ENCODE assay signal across 8 cellular contexts in the genomic region with DNA sequence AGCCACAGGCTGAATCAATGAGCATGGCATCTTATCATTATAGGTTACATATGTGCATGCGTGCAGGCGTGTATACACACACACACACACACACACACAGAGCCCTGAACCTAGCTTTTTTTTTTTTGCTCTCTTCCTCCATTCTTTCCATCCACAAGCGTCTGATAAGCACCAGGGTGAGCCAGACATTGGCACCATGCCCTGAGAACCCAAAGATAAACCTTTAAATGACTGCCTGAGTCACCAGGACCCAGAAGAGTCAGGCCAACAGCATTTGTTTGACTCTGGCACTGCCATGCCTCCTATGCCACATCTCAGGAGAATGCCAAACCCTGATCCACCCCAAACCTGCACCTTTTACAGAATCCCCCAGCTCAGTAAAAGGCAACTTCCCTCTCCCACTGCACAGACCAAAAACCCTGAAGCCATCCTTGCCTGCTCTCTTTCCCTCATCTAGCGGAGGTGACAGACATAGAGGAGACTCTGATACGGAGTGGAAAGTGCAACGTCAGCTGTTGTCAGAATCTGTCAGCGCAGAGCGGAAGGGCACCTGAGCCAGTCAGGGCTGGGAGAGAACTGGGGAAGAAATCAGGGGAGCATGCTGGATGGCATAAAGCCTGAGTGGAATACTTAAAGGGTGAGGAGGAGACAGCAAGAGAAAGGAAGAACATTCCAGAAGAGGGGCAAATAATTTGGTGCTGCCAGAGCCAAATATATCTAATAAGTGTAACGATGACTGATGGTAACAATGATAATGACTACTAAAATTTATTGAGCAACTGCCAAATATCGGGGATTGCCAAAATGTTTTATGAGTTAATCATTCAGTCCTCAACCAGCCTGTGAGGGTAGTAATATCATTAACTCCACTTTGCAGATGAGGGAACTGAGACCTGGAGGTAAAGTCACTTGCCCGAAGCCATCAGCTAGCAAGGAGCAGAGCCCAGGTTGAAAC. TPM values are rescaled to one million over a fixed set of nuclear protein-coding genes. Genes with fewer than 3 reads are reported as not detected.
DNase-seq lines count a peak whose midpoint lies in the region; ATAC-seq and TF ChIP-seq lines count a peak whose summit lies in the region.

No MANE protein-coding gene starts in this region.

- H3K4me1 ChIP-seq in ascending aorta: peaks cover 0 to 23% of the 10 kb centered on the region in 2 donors
- peaks cover 10 to 27% of the 10 kb centered on the region in 2 donors for H3K4me1 ChIP-seq in lung (ENCODE audit: control insufficient read depth in 2 of 2, insufficient read depth in 2 of 2, low read length in 2 of 2)
- H3K4me1 ChIP-seq in testis: peaks cover 22% of the 10 kb centered on the region

- no peak for TF ChIP-seq POLR2A in testis (IDR thresholded peaks at IDR 0.05)

- H3K36me3 ChIP-seq in ascending aorta (peaks cover 0 to 2% of the 10 kb centered on the region in 2 donors), lung (ENCODE audit: control insufficient read depth in 2 of 2, insufficient read depth in 2 of 2, low read length in 2 of 2) (peaks cover 0 to 13% of the 10 kb centered on the region in 2 donors), testis (ENCODE audit: low read depth, missing control alignments) (no peaks in the 10 kb centered on the region)

- TF ChIP-seq CTCF in ascending aorta (IDR thresholded peaks at IDR 0.05) (no peak), lung (IDR thresholded peaks at IDR 0.05; ENCODE audit: control extremely low read depth, extremely low read depth) (no peak), testis (IDR thresholded peaks at IDR 0.05) (no peak)

- DNase-seq in ELR (ENCODE audit: low read depth) (peak; percentile 91), RPMI7951 (ENCODE audit: low read depth) (peak; percentile 94), ascending aorta (ENCODE audit: low spot score in 2 of 2) (peak in 1 of 2 donors; percentile 89), lung (ENCODE audit: low spot score) (peak; percentile 78), testis (peak; percentile 78), Ammon's horn (ENCODE audit: low spot score) (no peak)

- H3K27ac ChIP-seq in ascending aorta: peak overlapping the region; percentile 91 to 92
- peak overlapping the region; percentile 81 to 99 for H3K27ac ChIP-seq in lung (ENCODE audit: low read depth in 1 of 2, low read length in 1 of 2)
- H3K27ac ChIP-seq in testis: peak overlapping the region in 1 of 2 donors; percentile 97

- H3K4me3 ChIP-seq in ascending aorta (peak overlapping the region in 1 of 2 donors; percentile 32), lung (no peak overlapping the region), testis (no peak overlapping the region)

- H3K27me3 ChIP-seq in ascending aorta: no peaks in the 10 kb centered on the region
- H3K27me3 ChIP-seq in lung (ENCODE audit: control insufficient read depth, insufficient read depth): no peaks in the 10 kb centered on the region
- no peaks in the 10 kb centered on the region for H3K27me3 ChIP-seq in testis

- intact Hi-C loops in ascending aorta (cut with DNase I): loop anchor here (5.0 kb wide), 2 partner anchors 282 to 382 kb away; partner anchors contain the start of gene HIPK2
- intact Hi-C loops in testis (cut with DNase I; ENCODE audit: low total_unique reads): no loop called here

- peak; percentile 13 for ATAC-seq in lung (ENCODE audit: insufficient read depth, low FRiP score)
- ATAC-seq in GM18498 (IDR thresholded peaks at IDR 0.05; ENCODE audit: unreplicated experiment): no peak
- ATAC-seq in GM19328 (IDR thresholded peaks at IDR 0.05; ENCODE audit: unreplicated experiment): no peak

- no peaks in the 10 kb centered on the region for H3K9me3 ChIP-seq in ascending aorta
- no peaks in the 10 kb centered on the region for H3K9me3 ChIP-seq in lung (ENCODE audit: control insufficient read depth in 2 of 2, insufficient read depth in 1 of 2, low read length in 1 of 2)
- no peaks in the 10 kb centered on the region for H3K9me3 ChIP-seq in testis

- WGBS in lung, 2 donors: 74 to 75% methylated on average over 11 of the region's 11 CpGs
- WGBS in testis, 2 donors: 75 to 76% methylated on average over 11 of the region's 11 CpGs

RNA-seq across cellular contexts. Expression of gene PARP12, which starts 3.2 kb away (rescaled TPM):
- total RNA-seq in RPMI7951 (2014; rRNA removed; shearing (Covaris generic)): 20.3 and 23.1 TPM in 2 replicates
- 54.6 TPM for total RNA-seq in ascending aorta
- total RNA-seq in lung: 10 to 100 TPM; 49.6 to 56.8 TPM
- polyA plus RNA-seq in lung: 10 to 100 TPM; 30.0 to 45.7 TPM
- total RNA-seq in testis: 10 to 100 TPM; 54.6 to 63.1 TPM
- 39.4 TPM for polyA plus RNA-seq in testis (ENCODE audit: insufficient read depth, low read depth, low replicate concordance)
